ENCODE assay signal across 16 cellular contexts in the genomic region with DNA sequence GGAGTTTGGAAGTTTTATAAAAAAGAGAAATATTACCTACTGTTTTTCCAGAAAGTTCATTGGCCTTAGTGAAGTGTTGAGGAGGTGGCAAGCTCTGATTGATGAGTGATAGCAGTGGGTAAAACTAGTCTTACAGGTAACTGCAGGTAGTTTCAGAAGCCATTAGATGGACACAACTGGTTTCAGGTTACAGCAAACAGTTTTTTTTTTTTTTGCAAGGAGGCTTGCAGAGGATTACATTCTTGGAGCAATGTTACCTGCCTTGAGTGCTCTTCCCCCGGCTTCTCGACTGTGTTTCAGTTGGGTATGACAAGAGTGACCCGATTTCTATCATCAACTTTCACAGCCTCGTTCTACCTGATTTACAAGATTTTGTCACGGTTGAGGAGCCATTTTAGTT.
A peak's percentile ranks its signal among the peaks of the same experiment; 100 is the strongest.
DNase-seq lines count a peak whose midpoint lies in the region; ATAC-seq, FAIRE-seq and TF ChIP-seq lines count a peak whose summit lies in the region.
"Had no signal": no experiment of that assay in that cellular context is flagged by ENCODE, and none has a peak within 500 bp of the region (broad histone marks: within the 10 kb centered on the region; RNA-seq: fewer than 3 reads in every experiment).

No MANE protein-coding gene starts in this region.

- no peaks in the 10 kb centered on the region for H3K79me1 ChIP-seq in H1 (ENCODE audit: low read depth, low read length)

- TF ChIP-seq RAD21 in H1 (IDR thresholded peaks at IDR 0.05 in 1 of 2, conservative IDR thresholded peaks at IDR 0.05 in 1 of 2; ENCODE audit: low read depth in 2 of 2, low read length in 2 of 2): no peak

- no peak overlapping the region for H3K14ac ChIP-seq in H1 (ENCODE audit: insufficient read length)

- H2AFZ ChIP-seq in H1 (ENCODE audit: low read length) (no peak overlapping the region), neural progenitor cell (replicated peaks) (peak overlapping the region; percentile 69)

- intact Hi-C loops in ovary (cut with DNase I): no loop called here
- intact Hi-C loops in sciatic nerve (cut with DNase I): no loop called here

- H4K8ac ChIP-seq in H1 (ENCODE audit: extremely low read depth, insufficient read depth, low read length): no peak overlapping the region

- H3K27me3 ChIP-seq in H1 (replicated peaks in 1 of 4; ENCODE audit: control insufficient read depth in 3 of 4, extremely low read depth in 1 of 4, insufficient read depth in 3 of 4, low read length in 3 of 4) (no peaks in the 10 kb centered on the region), neural progenitor cell (no peaks in the 10 kb centered on the region), ovary (no peaks in the 10 kb centered on the region)

- H3K27me3 Mint-ChIP-seq in neural progenitor cell (ENCODE audit: insufficient read depth, low read depth): no peaks in the 10 kb centered on the region

- peaks cover 0 to 5% (median 1%) of the 10 kb centered on the region in 4 experiments; a peak in 2 of 7 replicates for H3K4me1 ChIP-seq in H1 (replicated peaks in 1 of 4; ENCODE audit: control insufficient read depth in 3 of 4, insufficient read depth in 4 of 4, low read length in 3 of 4)
- H3K4me1 ChIP-seq in neural progenitor cell: no peaks in the 10 kb centered on the region
- no peaks in the 10 kb centered on the region for H3K4me1 ChIP-seq in ovary (ENCODE audit: insufficient read depth)

- TF ChIP-seq POLR2A in H1 (IDR thresholded peaks at IDR 0.05; ENCODE audit: control extremely low read depth in 1 of 2, low read depth in 2 of 2, low read length in 2 of 2) (no peak), ovary (IDR thresholded peaks at IDR 0.05) (no peak)

- no peak overlapping the region for H3K18ac ChIP-seq in H1 (ENCODE audit: extremely low read depth, low read length)

- H3K4me2 ChIP-seq in H1 (ENCODE audit: insufficient read depth in 1 of 2, low read depth in 2 of 2, low read length in 2 of 2): no peak overlapping the region; a peak in 1 of 4 replicates
- H3K4me2 ChIP-seq in neural progenitor cell: no peak overlapping the region

- H4K20me1 ChIP-seq in H1 (replicated peaks in 1 of 2; ENCODE audit: control insufficient read depth in 1 of 2, insufficient read depth in 2 of 2, low read length in 2 of 2) (no peaks in the 10 kb centered on the region), neural progenitor cell (ENCODE audit: low read depth) (no peaks in the 10 kb centered on the region)

- peak; percentile 66 for FAIRE-seq in H1 (lab: Jason Lieb, UNC)
- FAIRE-seq: HepG2 had no signal

- H3K4me3 Mint-ChIP-seq in neural progenitor cell: no peak overlapping the region

- no peak overlapping the region for H3K56ac ChIP-seq in H1 (replicated peaks; ENCODE audit: insufficient read length, low read depth, low read length)

- H2AK5ac ChIP-seq in H1 (ENCODE audit: low read depth, low read length): no peak overlapping the region

- POLR2A ChIA-PET in H1 (lab: Charles Lee; ENCODE audit: partially characterized antibody): interaction anchor here (0.6 kb wide), 1 partner anchor 1222 kb away, joined by 3 read pairs; no protein-coding TSS in a partner anchor

- no peaks in the 10 kb centered on the region for H3K9me3 ChIP-seq in H1 (ENCODE audit: insufficient read depth in 2 of 2, low read depth in 1 of 2, low read length in 1 of 2)
- no peaks in the 10 kb centered on the region for H3K9me3 ChIP-seq in neural progenitor cell (ENCODE audit: low read depth)
- no peaks in the 10 kb centered on the region for H3K9me3 ChIP-seq in ovary
- H3K9me3 ChIP-seq: MG63 had no signal

- no peak overlapping the region for H2BK20ac ChIP-seq in H1 (ENCODE audit: low read length)

- H3K36me3 ChIP-seq in H1 (ENCODE audit: control insufficient read depth in 2 of 4, insufficient read depth in 4 of 4, low read length in 3 of 4): no peaks in the 10 kb centered on the region
- H3K36me3 ChIP-seq in neural progenitor cell: no peaks in the 10 kb centered on the region
- no peaks in the 10 kb centered on the region for H3K36me3 ChIP-seq in ovary
- H3K36me3 ChIP-seq: MG63 had no signal

- peaks cover 2% of the 10 kb centered on the region for H3K9me3 Mint-ChIP-seq in neural progenitor cell

- no peaks in the 10 kb centered on the region for H3K23me2 ChIP-seq in H1 (ENCODE audit: low read depth, low read length)

- CTCF ChIA-PET in H1 (lab: Charles Lee; ENCODE audit: partially characterized antibody): no interaction called here

- 78% methylated on average over 5 of the region's 5 CpGs; no CpG with 5 or more reads in 1 of the 2 experiments for WGBS in H1 (ENCODE audit: extremely low coverage in 1 of 2, insufficient coverage in 1 of 2, insufficient read length in 1 of 2, insufficient replicate concordance in 2 of 2, low coverage in 1 of 2, low lambda C conversion rate in 2 of 2, missing lambda C conversion rate in 1 of 2), 2 experiments
- 77 to 84% (median 81%) methylated on average over 5 of the region's 5 CpGs for WGBS in ovary, 3 donors

- H3K9ac ChIP-seq in H1 (replicated peaks in 1 of 4; ENCODE audit: extremely low read depth in 1 of 4, low read depth in 3 of 4, low read length in 3 of 4) (no peak overlapping the region), neural progenitor cell (no peak overlapping the region)

- H3K23ac ChIP-seq in H1 (ENCODE audit: insufficient read length): no peak overlapping the region

- H3K4me1 Mint-ChIP-seq in neural progenitor cell: no peaks in the 10 kb centered on the region

- no peaks in the 10 kb centered on the region for H3F3A ChIP-seq in neural progenitor cell (ENCODE audit: low read depth)

- no peak overlapping the region for H3K4ac ChIP-seq in H1 (replicated peaks; ENCODE audit: insufficient read length, low read depth, low read length)

- no peak for TF ChIP-seq EP300 in H1 (IDR thresholded peaks at IDR 0.05; ENCODE audit: borderline replicate concordance in 1 of 2, low read depth in 2 of 2, low read length in 2 of 2)
- TF ChIP-seq EP300 in ovary (IDR thresholded peaks at IDR 0.05): no peak

- DNase-seq in DMS53 treated with DMSO at 0.1 percent for 48 hours (lab: John Stamatoyannopoulos, UW; ENCODE audit: unreplicated experiment) (peak; percentile 61), NCI-H146 treated with DMSO at 0.1 percent for 48 hours (lab: John Stamatoyannopoulos, UW; ENCODE audit: unreplicated experiment) (peak; percentile 78), H1 (ENCODE audit: low read depth in 1 of 2, low spot score in 2 of 2) (no peak), neural progenitor cell (ENCODE audit: low spot score) (no peak), ovary (no peak), kidney tubule cell (ENCODE audit: low spot score) (no peak), sciatic nerve (ENCODE audit: low spot score) (no peak), NCI-H128 (lab: John Stamatoyannopoulos, UW; ENCODE audit: unreplicated experiment) (no peak)
- DNase-seq: C1 segment of cervical spinal cord, DMS153, MG63, NCI-H1092 treated with DMSO at 0.1 percent for 48 hours, NCI-H1930, NCI-H510A had no signal

- H3K4me3 ChIP-seq in H1 (ENCODE audit: extremely low read depth in 1 of 4, insufficient read depth in 2 of 4, low read depth in 3 of 4, low read length in 4 of 4): 0 out of 8 replicates have a peak overlapping the region, but pooled peaks of 1 of the 4 experiments have one; percentile 11
- H3K4me3 ChIP-seq in neural progenitor cell: no peak overlapping the region
- H3K4me3 ChIP-seq in ovary: no peak overlapping the region
- H3K4me3 ChIP-seq: MG63 had no signal

- no peak overlapping the region for H2BK120ac ChIP-seq in H1 (replicated peaks; ENCODE audit: low read depth, low read length)

- no peak overlapping the region for H2BK5ac ChIP-seq in H1 (ENCODE audit: low read depth, low read length)

- H4K91ac ChIP-seq in H1 (replicated peaks; ENCODE audit: insufficient read length, low read length): no peak overlapping the region

- H4K5ac ChIP-seq in H1 (ENCODE audit: insufficient read length, low read depth, low read length): no peak overlapping the region

- TF ChIP-seq CTCF in H1 (IDR thresholded peaks at IDR 0.05; ENCODE audit: control extremely low read depth in 1 of 3, insufficient read depth in 1 of 3, low read depth in 1 of 3, low read length in 3 of 3): no peak
- TF ChIP-seq CTCF in neural progenitor cell (IDR thresholded peaks at IDR 0.05): no peak
- no peak for TF ChIP-seq CTCF in ovary (IDR thresholded peaks at IDR 0.05)

- H2BK12ac ChIP-seq in H1 (ENCODE audit: low read depth, low read length): no peak overlapping the region

- H3K27ac ChIP-seq in H1 (ENCODE audit: low read depth, low read length): no peak overlapping the region
- no peak overlapping the region for H3K27ac ChIP-seq in neural progenitor cell
- no peak overlapping the region for H3K27ac ChIP-seq in ovary

- no peak for ATAC-seq in sciatic nerve
- ATAC-seq: HCT116, HepG2 had no signal

- no peak overlapping the region for H2BK15ac ChIP-seq in H1 (ENCODE audit: low read length)

- H3K27ac Mint-ChIP-seq in neural progenitor cell: no peak overlapping the region

- no peaks in the 10 kb centered on the region for H3K79me2 ChIP-seq in H1 (ENCODE audit: control insufficient read depth in 1 of 2, insufficient read depth in 2 of 2, low read length in 2 of 2)
- H3K79me2 ChIP-seq in neural progenitor cell (ENCODE audit: low read depth): no peaks in the 10 kb centered on the region

- H3K36me3 Mint-ChIP-seq in neural progenitor cell: no peaks in the 10 kb centered on the region

TF ChIP-seq in H1, 55 proteins besides CTCF, POLR2A, EP300 and RAD21:
- no peak for TF ChIP-seq BACH1 (IDR thresholded peaks at IDR 0.05; ENCODE audit: low read length)
- TF ChIP-seq RFX5 (IDR thresholded peaks at IDR 0.05; ENCODE audit: borderline replicate concordance, low read depth, low read length): no peak
- TF ChIP-seq GTF2F1 (IDR thresholded peaks at IDR 0.05; ENCODE audit: borderline replicate concordance, low read depth, low read length): no peak
- TF ChIP-seq POU5F1 (IDR thresholded peaks at IDR 0.05; ENCODE audit: low read depth, low read length): no peak
- no peak for TF ChIP-seq TBP (IDR thresholded peaks at IDR 0.05; ENCODE audit: low read depth, low read length)
- no peak for TF ChIP-seq SP1 (IDR thresholded peaks at IDR 0.05; ENCODE audit: low read depth, low read length)
- no peak for TF ChIP-seq ZNF274 (IDR thresholded peaks at IDR 0.05; ENCODE audit: borderline replicate concordance, extremely low read depth, low read length)
- TF ChIP-seq CEBPB (IDR thresholded peaks at IDR 0.05; ENCODE audit: low read depth, low read length): no peak
- no peak for TF ChIP-seq SRF (IDR thresholded peaks at IDR 0.05; ENCODE audit: low read depth, low read length)
- TF ChIP-seq SIX5 (IDR thresholded peaks at IDR 0.05; ENCODE audit: low read depth, low read length): no peak; the same call in 1 of the 2 replicates
- TF ChIP-seq SUZ12 (IDR thresholded peaks at IDR 0.05; ENCODE audit: low read length): no peak
- TF ChIP-seq POLR2AphosphoS5 (IDR thresholded peaks at IDR 0.05; ENCODE audit: low read depth, low read length): no peak
- no peak for TF ChIP-seq JUND (IDR thresholded peaks at IDR 0.05; ENCODE audit: low read length)
- no peak for TF ChIP-seq RBBP5 (IDR thresholded peaks at IDR 0.05; ENCODE audit: borderline replicate concordance, low read depth, low read length)
- no peak for TF ChIP-seq TAF7 (optimal IDR thresholded peaks at IDR 0.05; ENCODE audit: borderline replicate concordance, low read depth, low read length)

Comparison
In these comparisons a context has a peak if more than half of its experiments do, and no peak if none do; other contexts are left out.
1. DNase-seq: peak in DMS53 treated with DMSO at 0.1 percent for 48 hours (single experiment) and NCI-H146 treated with DMSO at 0.1 percent for 48 hours (single experiment); none in H1 (0 of 2), neural progenitor cell (single experiment), ovary (0 of 5), kidney tubule cell (single experiment), sciatic nerve (single experiment) and NCI-H128 (single experiment).